ENCODE assay signal across 8 cellular contexts in genomic region chr1:26602378-26602959, GRCh38.
DNase-seq lines count a peak whose midpoint lies in the region; ATAC-seq and TF ChIP-seq lines count a peak whose summit lies in the region.

No MANE protein-coding gene starts in this region.

- ATAC-seq in DND-41 (ENCODE audit: insufficient read depth, low read depth) = peak; percentile 64; the same call in 2 of the 3 replicates
- no peak for ATAC-seq in HG03354 (IDR thresholded peaks at IDR 0.05; ENCODE audit: poor library complexity, severe bottlenecking, unreplicated experiment)
- ATAC-seq in HG03342 (IDR thresholded peaks at IDR 0.05; ENCODE audit: unreplicated experiment) = no peak

- no peak overlapping the region for H3K4me2 ChIP-seq in DND-41 (ENCODE audit: insufficient read depth, low read length)

- H2AFZ ChIP-seq in DND-41 (ENCODE audit: low read depth, low read length) = no peak overlapping the region

- no peaks in the 10 kb centered on the region for H3K79me2 ChIP-seq in DND-41 (ENCODE audit: insufficient read depth, low read length)

- peak; percentile 50 for DNase-seq in A172 (ENCODE audit: low spot score)
- peak; percentile 61 for DNase-seq in DND-41
- DNase-seq in NCI-H1048 (lab: John Stamatoyannopoulos, UW) = peak; percentile 69
- DNase-seq in SK-MEL-5 (ENCODE audit: low read depth, low spot score) = peak; percentile 74
- DNase-seq in effector CD8-positive, alpha-beta T cell (lab: John Stamatoyannopoulos, UW) = peak; percentile 6
- peak; percentile 59 for DNase-seq in middle frontal gyrus (ENCODE audit: extremely low spot score, low spot score)

- H3K36me3 ChIP-seq in DND-41 (ENCODE audit: insufficient read depth, low read length) = no peaks in the 10 kb centered on the region

- H4K20me1 ChIP-seq in DND-41 (ENCODE audit: insufficient read depth, low read length) = no peaks in the 10 kb centered on the region

- no peak overlapping the region for H3K9ac ChIP-seq in DND-41 (ENCODE audit: low read depth, low read length)

- H3K4me3 ChIP-seq in DND-41 (ENCODE audit: low read depth in 1 of 2, low read length in 2 of 2) = no peak overlapping the region

- peaks cover 14% of the 10 kb centered on the region for H3K27me3 ChIP-seq in DND-41 (ENCODE audit: insufficient read depth, low read length, poor library complexity)

- peaks cover 13% of the 10 kb centered on the region for H3K4me1 ChIP-seq in DND-41 (ENCODE audit: insufficient read depth, low read length)

- TF ChIP-seq CTCF in DND-41 (IDR thresholded peaks at IDR 0.05; ENCODE audit: borderline replicate concordance, extremely low read depth, low read length, poor library complexity, severe bottlenecking) = peak; percentile 96

- in situ Hi-C loops in SK-MEL-5 (cut with HindIII; ENCODE audit: low pct_unique_long_range_greater_than_20kb, low sequenced_read_pairs) = no loop called here

- H3K27ac ChIP-seq in DND-41 (ENCODE audit: low read length) = no peak overlapping the region

- no peaks in the 10 kb centered on the region for H3K9me3 ChIP-seq in DND-41 (ENCODE audit: insufficient read depth, low read length, severe bottlenecking)

Comparison
In these comparisons a context has a peak if more than half of its experiments do, and no peak if none do; other contexts are left out.
1. DNase-seq: peak in every context shown above with its lines; median percentile 74 in SK-MEL-5; 69 in NCI-H1048; 61 in DND-41; 59 in middle frontal gyrus; 50 in A172; 6 in effector CD8-positive, alpha-beta T cell.